10 cellular contexts compared by ENCODE assay signal in genomic region chr6:21402368-21402767, GRCh38.
DNase-seq lines count a peak whose midpoint lies in the region; ATAC-seq and TF ChIP-seq lines count a peak whose summit lies in the region.
"Had no signal": no experiment of that assay in that cellular context is flagged by ENCODE, and none has a peak within 500 bp of the region (broad histone marks: within the 10 kb centered on the region; RNA-seq: fewer than 3 reads in every experiment).

No MANE protein-coding gene starts in this region.

- ATAC-seq in GM19463 (IDR thresholded peaks at IDR 0.05; ENCODE audit: unreplicated experiment) (peak; percentile 81), HG03558 (IDR thresholded peaks at IDR 0.05; ENCODE audit: extremely low read depth, unreplicated experiment) (peak; percentile 70)
- ATAC-seq: Right ventricle myocardium inferior had no signal

- TF ChIP-seq CTCF in fibroblast of pulmonary artery (IDR thresholded peaks at IDR 0.05; ENCODE audit: low read length, missing control alignments) (no peak), coronary artery (IDR thresholded peaks at IDR 0.05) (no peak)

- peak overlapping the region in 1 of 2 donors; percentile 37 for H3K27ac ChIP-seq in coronary artery

- no peak overlapping the region for H3K4me3 ChIP-seq in fibroblast of pulmonary artery (replicated peaks; ENCODE audit: low read depth, low read length)
- no peak overlapping the region for H3K4me3 ChIP-seq in coronary artery

- peak; percentile 52 for DNase-seq in GM04504 (ENCODE audit: low read depth)
- peak; percentile 48 for DNase-seq in fibroblast of pulmonary artery (ENCODE audit: low read depth)
- DNase-seq in NCI-H128 (lab: John Stamatoyannopoulos, UW; ENCODE audit: unreplicated experiment): no peak
- no peak for DNase-seq in NCI-H2171 treated with DMSO at 0.1 percent for 48 hours (lab: John Stamatoyannopoulos, UW)
- DNase-seq in OCI-M1 (lab: John Stamatoyannopoulos, UW): no peak
- no peak for DNase-seq in coronary artery (ENCODE audit: low spot score)
- DNase-seq: amniotic stem cell had no signal

Comparison
In these comparisons a context has a peak if more than half of its experiments do, and no peak if none do; other contexts are left out.
1. DNase-seq: peak in GM04504 (single experiment) and fibroblast of pulmonary artery (single experiment); none in NCI-H128 (single experiment), NCI-H2171 treated with DMSO at 0.1 percent for 48 hours (single experiment), OCI-M1 (single experiment) and coronary artery (single experiment).